Comparison of ENCODE assay signal across 17 cellular contexts in genomic region chr18:37328946-37329719, GRCh38.
A peak's percentile ranks its signal among the peaks of the same experiment; 100 is the strongest.
DNase-seq lines count a peak whose midpoint lies in the region; ATAC-seq, FAIRE-seq and TF ChIP-seq lines count a peak whose summit lies in the region.
"Had no signal": no experiment of that assay in that cellular context is flagged by ENCODE, and none has a peak within 500 bp of the region (broad histone marks: within the 10 kb centered on the region; RNA-seq: fewer than 3 reads in every experiment).

No MANE protein-coding gene starts in this region.

- no peak overlapping the region for H3K18ac ChIP-seq in H1 (ENCODE audit: extremely low read depth, low read length)

- TF ChIP-seq EP300 in H1 (IDR thresholded peaks at IDR 0.05; ENCODE audit: borderline replicate concordance in 1 of 2, low read depth in 2 of 2, low read length in 2 of 2), result no peak
- TF ChIP-seq EP300 in sigmoid colon (IDR thresholded peaks at IDR 0.05), result no peak

- no peak overlapping the region for H3K4ac ChIP-seq in H1 (replicated peaks; ENCODE audit: insufficient read length, low read depth, low read length)

- no peaks in the 10 kb centered on the region for H3K9me3 Mint-ChIP-seq in GM23338
- H3K9me3 Mint-ChIP-seq: CD8-positive, alpha-beta memory T cell; IgD-negative memory B cell had no signal

- intact Hi-C loops in sigmoid colon (cut with DNase I), result no loop called here

- no peak overlapping the region for H4K8ac ChIP-seq in H1 (ENCODE audit: extremely low read depth, insufficient read depth, low read length)

- no peaks in the 10 kb centered on the region for H3K36me3 Mint-ChIP-seq in GM23338 (ENCODE audit: low read depth)
- H3K36me3 Mint-ChIP-seq: CD8-positive, alpha-beta memory T cell had no signal

- no peak overlapping the region for H2BK12ac ChIP-seq in H1 (ENCODE audit: low read depth, low read length)

- H3K4me2 ChIP-seq in GM23338, result no peak overlapping the region
- no peak overlapping the region for H3K4me2 ChIP-seq in H1 (ENCODE audit: insufficient read depth in 1 of 2, low read depth in 2 of 2, low read length in 2 of 2)
- H3K4me2 ChIP-seq in Karpas-422 (ENCODE audit: low read depth, low read length, poor library complexity, severe bottlenecking), result no peak overlapping the region
- H3K4me2 ChIP-seq: BLaER1, KMS-11 had no signal

- H2AK5ac ChIP-seq in H1 (ENCODE audit: low read depth, low read length), result no peak overlapping the region

- no peak overlapping the region for H3K9ac ChIP-seq in H1 (replicated peaks in 1 of 4; ENCODE audit: extremely low read depth in 1 of 4, low read depth in 3 of 4, low read length in 3 of 4)
- no peak overlapping the region for H3K9ac ChIP-seq in Karpas-422 (ENCODE audit: low read length)
- H3K9ac ChIP-seq: BLaER1, KMS-11 had no signal

- 88% methylated on average over 7 of the region's 7 CpGs; no CpG with 5 or more reads in 1 of the 2 experiments for WGBS in H1 (ENCODE audit: extremely low coverage in 1 of 2, insufficient coverage in 1 of 2, insufficient read length in 1 of 2, insufficient replicate concordance in 2 of 2, low coverage in 1 of 2, low lambda C conversion rate in 2 of 2, missing lambda C conversion rate in 1 of 2), 2 experiments
- 67 to 82% methylated on average over 7 of the region's 7 CpGs for WGBS in sigmoid colon, 2 donors

- H3K27ac ChIP-seq in GM23338 (ENCODE audit: low read depth), result no peak overlapping the region
- no peak overlapping the region for H3K27ac ChIP-seq in H1 (ENCODE audit: low read depth, low read length)
- no peak overlapping the region for H3K27ac ChIP-seq in Karpas-422 (ENCODE audit: low read length)
- H3K27ac ChIP-seq in sigmoid colon, result no peak overlapping the region
- H3K27ac ChIP-seq: BLaER1, KMS-11 had no signal

- TF ChIP-seq CTCF in GM23338 (conservative IDR thresholded peaks at IDR 0.05; ENCODE audit: low read depth in 2 of 2) (no peak), H1 (IDR thresholded peaks at IDR 0.05; ENCODE audit: control extremely low read depth in 1 of 3, insufficient read depth in 1 of 3, low read depth in 1 of 3, low read length in 3 of 3) (no peak), sigmoid colon (IDR thresholded peaks at IDR 0.05) (no peak)

- ATAC-seq in GM23338, result no peak
- no peak for ATAC-seq in HG02623 (IDR thresholded peaks at IDR 0.05; ENCODE audit: unreplicated experiment)

- H3K27ac Mint-ChIP-seq in GM23338, result peak overlapping the region; percentile 52; the same call in 1 of the 2 replicates
- H3K27ac Mint-ChIP-seq: CD8-positive, alpha-beta memory T cell; IgD-negative memory B cell had no signal

- H3K23ac ChIP-seq in H1 (ENCODE audit: insufficient read length), result no peak overlapping the region

- TF ChIP-seq RAD21 in H1 (IDR thresholded peaks at IDR 0.05 in 1 of 2, conservative IDR thresholded peaks at IDR 0.05 in 1 of 2; ENCODE audit: low read depth in 2 of 2, low read length in 2 of 2), result no peak

- no peaks in the 10 kb centered on the region; the same call in 2 of the 3 replicates for H3K4me1 Mint-ChIP-seq in GM23338
- H3K4me1 Mint-ChIP-seq: CD8-positive, alpha-beta memory T cell; IgD-negative memory B cell had no signal

- no peaks in the 10 kb centered on the region; the same call in 1 of the 2 replicates for H3K23me2 ChIP-seq in H1 (ENCODE audit: low read depth, low read length)

- H3K27me3 ChIP-seq in GM23338 (ENCODE audit: insufficient read depth), result no peaks in the 10 kb centered on the region
- no peaks in the 10 kb centered on the region for H3K27me3 ChIP-seq in H1 (replicated peaks in 1 of 4; ENCODE audit: control insufficient read depth in 3 of 4, extremely low read depth in 1 of 4, insufficient read depth in 3 of 4, low read length in 3 of 4)
- H3K27me3 ChIP-seq in Karpas-422 (ENCODE audit: low read length), result no peaks in the 10 kb centered on the region
- H3K27me3 ChIP-seq in sigmoid colon, result no peaks in the 10 kb centered on the region
- H3K27me3 ChIP-seq: BLaER1 had no signal

- H2BK20ac ChIP-seq in H1 (ENCODE audit: low read length), result 0 out of 2 replicates have a peak overlapping the region, but pooled peaks have one; percentile 1

- H4K91ac ChIP-seq in H1 (replicated peaks; ENCODE audit: insufficient read length, low read length), result no peak overlapping the region

- no peak overlapping the region for H2BK15ac ChIP-seq in H1 (ENCODE audit: low read length)

- FAIRE-seq in H1 (lab: Jason Lieb, UNC), result no peak
- FAIRE-seq: A204.1, GM19239, H54 had no signal

- H3K4me3 ChIP-seq in GM23338 (no peak overlapping the region), H1 (ENCODE audit: extremely low read depth in 1 of 4, insufficient read depth in 2 of 4, low read depth in 3 of 4, low read length in 4 of 4) (no peak overlapping the region), Karpas-422 (ENCODE audit: low read length) (no peak overlapping the region), sigmoid colon (no peak overlapping the region)
- H3K4me3 ChIP-seq: BLaER1 had no signal

- H3K36me3 ChIP-seq in GM23338 (ENCODE audit: insufficient read depth), result no peaks in the 10 kb centered on the region
- H3K36me3 ChIP-seq in H1 (ENCODE audit: control insufficient read depth in 2 of 4, insufficient read depth in 4 of 4, low read length in 3 of 4), result no peaks in the 10 kb centered on the region
- H3K36me3 ChIP-seq in Karpas-422 (ENCODE audit: insufficient read depth, low read length), result no peaks in the 10 kb centered on the region
- H3K36me3 ChIP-seq in sigmoid colon, result no peaks in the 10 kb centered on the region
- H3K36me3 ChIP-seq: BLaER1 had no signal

- no peaks in the 10 kb centered on the region for H3F3A ChIP-seq in GM23338 (replicated peaks; ENCODE audit: low read depth)

- CTCF ChIA-PET in H1 (lab: Charles Lee; ENCODE audit: partially characterized antibody), result interaction anchor here (0.8 to 8.5 kb wide), 7 partner anchors 6 to 106 kb away, joined by 3 to 111 read pairs (median 18); no protein-coding TSS in a partner anchor

- peak overlapping the region; percentile 40; the same call in 1 of the 2 replicates for H2BK5ac ChIP-seq in H1 (ENCODE audit: low read depth, low read length)

- H3K79me1 ChIP-seq in H1 (ENCODE audit: low read depth, low read length), result no peaks in the 10 kb centered on the region

- no peak overlapping the region for H4K5ac ChIP-seq in H1 (ENCODE audit: insufficient read length, low read depth, low read length)

- POLR2A ChIA-PET in H1 (lab: Charles Lee; ENCODE audit: partially characterized antibody), result no interaction called here

- H3K4me3 Mint-ChIP-seq in GM23338, result no peak overlapping the region
- H3K4me3 Mint-ChIP-seq: CD8-positive, alpha-beta memory T cell; IgD-negative memory B cell had no signal

- no peak for DNase-seq in GM23338 (ENCODE audit: low spot score)
- peak; percentile 5 for DNase-seq in OCI-M1 (lab: John Stamatoyannopoulos, UW)
- no peak for DNase-seq in H1 (ENCODE audit: low read depth in 1 of 2, low spot score in 2 of 2)
- no peak for DNase-seq in Karpas-422
- no peak for DNase-seq in sigmoid colon
- DNase-seq in A172 (ENCODE audit: low spot score), result no peak
- DNase-seq: Caco-2; CD8-positive, alpha-beta memory T cell; DMS53; GF-D8 had no signal

- no peak overlapping the region for H3K56ac ChIP-seq in H1 (replicated peaks; ENCODE audit: insufficient read length, low read depth, low read length)

- no peak for TF ChIP-seq POLR2A in H1 (IDR thresholded peaks at IDR 0.05; ENCODE audit: control extremely low read depth in 1 of 2, low read depth in 2 of 2, low read length in 2 of 2)
- TF ChIP-seq POLR2A in sigmoid colon (IDR thresholded peaks at IDR 0.05), result no peak

- no peaks in the 10 kb centered on the region for H4K20me1 ChIP-seq in GM23338 (replicated peaks; ENCODE audit: insufficient read depth)
- no peaks in the 10 kb centered on the region for H4K20me1 ChIP-seq in H1 (replicated peaks in 1 of 2; ENCODE audit: control insufficient read depth in 1 of 2, insufficient read depth in 2 of 2, low read length in 2 of 2)
- no peaks in the 10 kb centered on the region for H4K20me1 ChIP-seq in Karpas-422 (ENCODE audit: insufficient read depth, low read depth, low read length)
- H4K20me1 ChIP-seq: BLaER1 had no signal

- H3K14ac ChIP-seq in H1 (ENCODE audit: insufficient read length), result no peak overlapping the region

- no peak overlapping the region for H2AFZ ChIP-seq in GM23338
- no peak overlapping the region; the same call in 1 of the 2 replicates for H2AFZ ChIP-seq in H1 (ENCODE audit: low read length)
- no peak overlapping the region for H2AFZ ChIP-seq in Karpas-422 (ENCODE audit: low read length)

- H3K27me3 Mint-ChIP-seq in GM23338 (ENCODE audit: insufficient read depth, low read depth, poor library complexity), result peaks cover 4% of the 10 kb centered on the region
- H3K27me3 Mint-ChIP-seq: IgD-negative memory B cell had no signal

- H2BK120ac ChIP-seq in H1 (replicated peaks; ENCODE audit: low read depth, low read length), result no peak overlapping the region

- H3K4me1 ChIP-seq in GM23338 (ENCODE audit: insufficient read depth) (no peaks in the 10 kb centered on the region), H1 (replicated peaks in 1 of 4; ENCODE audit: control insufficient read depth in 3 of 4, insufficient read depth in 4 of 4, low read length in 3 of 4) (peaks cover 0 to under 1% (median 0%) of the 10 kb centered on the region in 4 experiments; a peak in 2 of 7 replicates), Karpas-422 (ENCODE audit: low read length) (no peaks in the 10 kb centered on the region), sigmoid colon (no peaks in the 10 kb centered on the region)
- H3K4me1 ChIP-seq: Caco-2 had no signal

- H3K9me2 ChIP-seq in GM23338 (ENCODE audit: insufficient read depth) (no peaks in the 10 kb centered on the region), Karpas-422 (replicated peaks; ENCODE audit: insufficient read depth, low read length) (no peaks in the 10 kb centered on the region)

- H3K9me3 ChIP-seq in H1 (ENCODE audit: insufficient read depth in 2 of 2, low read depth in 1 of 2, low read length in 1 of 2), result no peaks in the 10 kb centered on the region
- no peaks in the 10 kb centered on the region for H3K9me3 ChIP-seq in Karpas-422 (ENCODE audit: low read length)
- no peaks in the 10 kb centered on the region for H3K9me3 ChIP-seq in sigmoid colon
- H3K9me3 ChIP-seq: BLaER1, Caco-2 had no signal

- H3K79me2 ChIP-seq in GM23338 (replicated peaks; ENCODE audit: insufficient read depth), result no peaks in the 10 kb centered on the region
- H3K79me2 ChIP-seq in H1 (ENCODE audit: control insufficient read depth in 1 of 2, insufficient read depth in 2 of 2, low read length in 2 of 2), result no peaks in the 10 kb centered on the region
- H3K79me2 ChIP-seq in Karpas-422 (ENCODE audit: low read length), result no peaks in the 10 kb centered on the region

TF ChIP-seq in H1, 55 proteins besides CTCF, POLR2A, EP300 and RAD21 (continues in another document):
- no peak for TF ChIP-seq RFX5 (IDR thresholded peaks at IDR 0.05; ENCODE audit: borderline replicate concordance, low read depth, low read length)
- TF ChIP-seq ASH2L (IDR thresholded peaks at IDR 0.05; ENCODE audit: low read length), result no peak
- TF ChIP-seq SAP30 (IDR thresholded peaks at IDR 0.05; ENCODE audit: insufficient read depth, insufficient replicate concordance, low read length), result no peak
- no peak for TF ChIP-seq GABPA (IDR thresholded peaks at IDR 0.05; ENCODE audit: borderline replicate concordance, insufficient read depth, low read length)
- no peak for TF ChIP-seq KDM5A (IDR thresholded peaks at IDR 0.05; ENCODE audit: low read length)
